Comparison of ENCODE assay signal across 1 cellular context in genomic region chr20:58003525-58003924, GRCh38.
TF ChIP-seq lines count a peak whose summit lies in the region.

No MANE protein-coding gene starts in this region.

TF ChIP-seq in HepG2, 621 proteins besides CTCF, POLR2A, EP300 and RAD21 (continued from another document):
- TF ChIP-seq, protein P1, sequence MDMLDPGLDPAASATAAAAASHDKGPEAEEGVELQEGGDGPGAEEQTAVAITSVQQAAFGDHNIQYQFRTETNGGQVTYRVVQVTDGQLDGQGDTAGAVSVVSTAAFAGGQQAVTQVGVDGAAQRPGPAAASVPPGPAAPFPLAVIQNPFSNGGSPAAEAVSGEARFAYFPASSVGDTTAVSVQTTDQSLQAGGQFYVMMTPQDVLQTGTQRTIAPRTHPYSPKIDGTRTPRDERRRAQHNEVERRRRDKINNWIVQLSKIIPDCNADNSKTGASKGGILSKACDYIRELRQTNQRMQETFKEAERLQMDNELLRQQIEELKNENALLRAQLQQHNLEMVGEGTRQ (IDR thresholded peaks at IDR 0.05; ENCODE audit: low read depth, low read length): 0 out of 2 replicates have a peak, but pooled peaks have one; percentile 39
- TF ChIP-seq, protein P1 (CRISPR knock-in tag; IDR thresholded peaks at IDR 0.05; ENCODE audit: borderline replicate concordance): no peak; the same call in 1 of the 2 replicates
- TF ChIP-seq, protein P2, sequence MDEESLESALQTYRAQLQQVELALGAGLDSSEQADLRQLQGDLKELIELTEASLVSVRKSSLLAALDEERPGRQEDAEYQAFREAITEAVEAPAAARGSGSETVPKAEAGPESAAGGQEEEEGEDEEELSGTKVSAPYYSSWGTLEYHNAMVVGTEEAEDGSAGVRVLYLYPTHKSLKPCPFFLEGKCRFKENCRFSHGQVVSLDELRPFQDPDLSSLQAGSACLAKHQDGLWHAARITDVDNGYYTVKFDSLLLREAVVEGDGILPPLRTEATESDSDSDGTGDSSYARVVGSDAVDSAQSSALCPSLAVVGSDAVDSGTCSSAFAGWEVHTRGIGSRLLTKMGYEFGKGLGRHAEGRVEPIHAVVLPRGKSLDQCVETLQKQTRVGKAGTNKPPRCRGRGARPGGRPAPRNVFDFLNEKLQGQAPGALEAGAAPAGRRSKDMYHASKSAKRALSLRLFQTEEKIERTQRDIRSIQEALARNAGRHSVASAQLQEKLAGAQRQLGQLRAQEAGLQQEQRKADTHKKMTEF (CRISPR knock-in tag; IDR thresholded peaks at IDR 0.05): no peak
